ENCODE assay signal across 1 cellular context in the genomic region with DNA sequence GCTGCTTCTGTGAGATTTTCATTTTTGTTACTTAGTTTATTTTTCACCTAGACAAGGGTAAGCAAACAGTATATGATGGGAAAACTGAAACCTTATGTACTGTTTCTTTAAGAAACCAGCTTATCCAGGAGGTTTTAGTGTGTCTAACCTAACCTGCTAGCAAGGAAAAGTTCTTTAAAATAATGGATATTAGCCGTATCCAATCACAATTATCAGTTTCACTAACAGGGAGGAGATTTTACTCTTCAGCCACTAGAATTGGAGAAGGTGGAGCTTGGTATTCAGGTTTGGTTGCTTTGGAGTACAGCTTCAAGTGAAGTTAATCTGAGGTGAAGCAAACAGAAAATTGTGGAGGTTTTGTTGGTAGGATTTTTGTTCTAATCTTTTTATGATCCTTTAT.
TF ChIP-seq lines count a peak whose summit lies in the region.

No MANE protein-coding gene starts in this region.

TF ChIP-seq in HepG2, 621 proteins besides CTCF, POLR2A, EP300 and RAD21 (continued from another document and continues in another):
- TF ChIP-seq, protein P1, sequence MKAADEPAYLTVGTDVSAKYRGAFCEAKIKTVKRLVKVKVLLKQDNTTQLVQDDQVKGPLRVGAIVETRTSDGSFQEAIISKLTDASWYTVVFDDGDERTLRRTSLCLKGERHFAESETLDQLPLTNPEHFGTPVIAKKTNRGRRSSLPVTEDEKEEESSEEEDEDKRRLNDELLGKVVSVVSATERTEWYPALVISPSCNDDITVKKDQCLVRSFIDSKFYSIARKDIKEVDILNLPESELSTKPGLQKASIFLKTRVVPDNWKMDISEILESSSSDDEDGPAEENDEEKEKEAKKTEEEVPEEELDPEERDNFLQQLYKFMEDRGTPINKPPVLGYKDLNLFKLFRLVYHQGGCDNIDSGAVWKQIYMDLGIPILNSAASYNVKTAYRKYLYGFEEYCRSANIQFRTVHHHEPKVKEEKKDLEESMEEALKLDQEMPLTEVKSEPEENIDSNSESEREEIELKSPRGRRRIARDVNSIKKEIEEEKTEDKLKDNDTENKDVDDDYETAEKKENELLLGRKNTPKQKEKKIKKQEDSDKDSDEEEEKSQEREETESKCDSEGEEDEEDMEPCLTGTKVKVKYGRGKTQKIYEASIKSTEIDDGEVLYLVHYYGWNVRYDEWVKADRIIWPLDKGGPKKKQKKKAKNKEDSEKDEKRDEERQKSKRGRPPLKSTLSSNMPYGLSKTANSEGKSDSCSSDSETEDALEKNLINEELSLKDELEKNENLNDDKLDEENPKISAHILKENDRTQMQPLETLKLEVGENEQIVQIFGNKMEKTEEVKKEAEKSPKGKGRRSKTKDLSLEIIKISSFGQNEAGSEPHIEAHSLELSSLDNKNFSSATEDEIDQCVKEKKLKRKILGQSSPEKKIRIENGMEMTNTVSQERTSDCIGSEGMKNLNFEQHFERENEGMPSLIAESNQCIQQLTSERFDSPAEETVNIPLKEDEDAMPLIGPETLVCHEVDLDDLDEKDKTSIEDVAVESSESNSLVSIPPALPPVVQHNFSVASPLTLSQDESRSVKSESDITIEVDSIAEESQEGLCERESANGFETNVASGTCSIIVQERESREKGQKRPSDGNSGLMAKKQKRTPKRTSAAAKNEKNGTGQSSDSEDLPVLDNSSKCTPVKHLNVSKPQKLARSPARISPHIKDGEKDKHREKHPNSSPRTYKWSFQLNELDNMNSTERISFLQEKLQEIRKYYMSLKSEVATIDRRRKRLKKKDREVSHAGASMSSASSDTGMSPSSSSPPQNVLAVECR (CRISPR knock-in tag; IDR thresholded peaks at IDR 0.05; ENCODE audit: borderline replicate concordance), result no peak
- TF ChIP-seq, protein P2, sequence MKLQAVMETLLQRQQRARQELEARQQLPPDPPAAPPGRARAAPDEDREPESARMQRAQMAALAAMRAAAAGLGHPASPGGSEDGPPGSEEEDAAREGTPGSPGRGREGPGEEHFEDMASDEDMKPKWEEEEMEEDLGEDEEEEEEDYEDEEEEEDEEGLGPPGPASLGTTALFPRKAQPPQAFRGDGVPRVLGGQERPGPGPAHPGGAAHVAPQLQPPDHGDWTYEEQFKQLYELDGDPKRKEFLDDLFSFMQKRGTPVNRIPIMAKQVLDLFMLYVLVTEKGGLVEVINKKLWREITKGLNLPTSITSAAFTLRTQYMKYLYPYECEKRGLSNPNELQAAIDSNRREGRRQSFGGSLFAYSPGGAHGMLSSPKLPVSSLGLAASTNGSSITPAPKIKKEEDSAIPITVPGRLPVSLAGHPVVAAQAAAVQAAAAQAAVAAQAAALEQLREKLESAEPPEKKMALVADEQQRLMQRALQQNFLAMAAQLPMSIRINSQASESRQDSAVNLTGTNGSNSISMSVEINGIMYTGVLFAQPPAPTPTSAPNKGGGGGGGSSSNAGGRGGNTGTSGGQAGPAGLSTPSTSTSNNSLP (IDR thresholded peaks at IDR 0.05; ENCODE audit: low read depth, low read length), result 0 out of 2 replicates have a peak, but pooled peaks have one; percentile 21
- TF ChIP-seq ZNF777 (CRISPR knock-in tag; IDR thresholded peaks at IDR 0.05) (no peak), KMT2A (CRISPR knock-in tag; IDR thresholded peaks at IDR 0.05) (peak; percentile 31; the same call in 1 of the 2 replicates), MTF2 (CRISPR knock-in tag; IDR thresholded peaks at IDR 0.05; ENCODE audit: borderline replicate concordance) (no peak), MAFK (conservative IDR thresholded peaks at IDR 0.05 in 1 of 2, IDR thresholded peaks at IDR 0.05 in 1 of 2; ENCODE audit: low read length in 2 of 2) (peak in 1 of 2 experiments; percentile 50; a peak in 2 of 4 replicates), ZNF614 (CRISPR knock-in tag; IDR thresholded peaks at IDR 0.05; ENCODE audit: borderline replicate concordance) (no peak), ZNF30 (CRISPR knock-in tag; IDR thresholded peaks at IDR 0.05) (no peak), SAP130 (CRISPR knock-in tag; IDR thresholded peaks at IDR 0.05; ENCODE audit: low read depth) (peak; percentile 68), ZNF484 (CRISPR knock-in tag; IDR thresholded peaks at IDR 0.05; ENCODE audit: borderline replicate concordance, low read depth) (no peak), ZNF567 (CRISPR knock-in tag; IDR thresholded peaks at IDR 0.05; ENCODE audit: borderline replicate concordance) (no peak), CBX1 (IDR thresholded peaks at IDR 0.05; ENCODE audit: low read depth) (no peak), HHEX (CRISPR knock-in tag; IDR thresholded peaks at IDR 0.05) (no peak), ZNF207 (IDR thresholded peaks at IDR 0.05; ENCODE audit: borderline replicate concordance) (no peak), EEA1 (CRISPR knock-in tag; IDR thresholded peaks at IDR 0.05; ENCODE audit: borderline replicate concordance) (no peak), DMAP1 (CRISPR knock-in tag; IDR thresholded peaks at IDR 0.05) (no peak), ZMYM4 (CRISPR knock-in tag; IDR thresholded peaks at IDR 0.05) (peak; percentile 28; the same call in 1 of the 2 replicates), TAF1 (CRISPR knock-in tag; IDR thresholded peaks at IDR 0.05) (no peak), REXO4 (CRISPR knock-in tag; IDR thresholded peaks at IDR 0.05; ENCODE audit: borderline replicate concordance) (no peak), SIX4 (CRISPR knock-in tag; IDR thresholded peaks at IDR 0.05) (no peak), NPAS2 (CRISPR knock-in tag; IDR thresholded peaks at IDR 0.05; ENCODE audit: borderline replicate concordance) (no peak), ARID2 (CRISPR knock-in tag; IDR thresholded peaks at IDR 0.05; ENCODE audit: borderline replicate concordance) (no peak), ZNF75D (CRISPR knock-in tag; IDR thresholded peaks at IDR 0.05; ENCODE audit: borderline replicate concordance) (no peak), GABPA (IDR thresholded peaks at IDR 0.05; ENCODE audit: low read depth, low read length) (no peak), GABPA (CRISPR knock-in tag; IDR thresholded peaks at IDR 0.05; ENCODE audit: low read depth) (0 out of 2 replicates have a peak, but pooled peaks have one; percentile 10), SP2 (CRISPR knock-in tag; IDR thresholded peaks at IDR 0.05) (peak; percentile 84), EHMT2 (IDR thresholded peaks at IDR 0.05; ENCODE audit: borderline replicate concordance, low read depth, low read length) (no peak), ZNF451 (CRISPR knock-in tag; IDR thresholded peaks at IDR 0.05) (no peak), POLR2AphosphoS5 (IDR thresholded peaks at IDR 0.05; ENCODE audit: low read depth, low read length) (peak; percentile 51; the same call in 1 of the 2 replicates)
- TF ChIP-seq, protein P3, sequence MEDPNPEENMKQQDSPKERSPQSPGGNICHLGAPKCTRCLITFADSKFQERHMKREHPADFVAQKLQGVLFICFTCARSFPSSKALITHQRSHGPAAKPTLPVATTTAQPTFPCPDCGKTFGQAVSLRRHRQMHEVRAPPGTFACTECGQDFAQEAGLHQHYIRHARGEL (CRISPR knock-in tag; IDR thresholded peaks at IDR 0.05), result no peak
- TF ChIP-seq, protein P4, sequence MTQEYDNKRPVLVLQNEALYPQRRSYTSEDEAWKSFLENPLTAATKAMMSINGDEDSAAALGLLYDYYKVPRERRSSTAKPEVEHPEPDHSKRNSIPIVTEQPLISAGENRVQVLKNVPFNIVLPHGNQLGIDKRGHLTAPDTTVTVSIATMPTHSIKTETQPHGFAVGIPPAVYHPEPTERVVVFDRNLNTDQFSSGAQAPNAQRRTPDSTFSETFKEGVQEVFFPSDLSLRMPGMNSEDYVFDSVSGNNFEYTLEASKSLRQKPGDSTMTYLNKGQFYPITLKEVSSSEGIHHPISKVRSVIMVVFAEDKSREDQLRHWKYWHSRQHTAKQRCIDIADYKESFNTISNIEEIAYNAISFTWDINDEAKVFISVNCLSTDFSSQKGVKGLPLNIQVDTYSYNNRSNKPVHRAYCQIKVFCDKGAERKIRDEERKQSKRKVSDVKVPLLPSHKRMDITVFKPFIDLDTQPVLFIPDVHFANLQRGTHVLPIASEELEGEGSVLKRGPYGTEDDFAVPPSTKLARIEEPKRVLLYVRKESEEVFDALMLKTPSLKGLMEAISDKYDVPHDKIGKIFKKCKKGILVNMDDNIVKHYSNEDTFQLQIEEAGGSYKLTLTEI (CRISPR knock-in tag; conservative IDR thresholded peaks at IDR 0.05), result no peak
- TF ChIP-seq, protein P5, sequence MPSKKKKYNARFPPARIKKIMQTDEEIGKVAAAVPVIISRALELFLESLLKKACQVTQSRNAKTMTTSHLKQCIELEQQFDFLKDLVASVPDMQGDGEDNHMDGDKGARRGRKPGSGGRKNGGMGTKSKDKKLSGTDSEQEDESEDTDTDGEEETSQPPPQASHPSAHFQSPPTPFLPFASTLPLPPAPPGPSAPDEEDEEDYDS (CRISPR knock-in tag; IDR thresholded peaks at IDR 0.05), result peak; percentile 52; the same call in 1 of the 2 replicates
- TF ChIP-seq, protein P6, sequence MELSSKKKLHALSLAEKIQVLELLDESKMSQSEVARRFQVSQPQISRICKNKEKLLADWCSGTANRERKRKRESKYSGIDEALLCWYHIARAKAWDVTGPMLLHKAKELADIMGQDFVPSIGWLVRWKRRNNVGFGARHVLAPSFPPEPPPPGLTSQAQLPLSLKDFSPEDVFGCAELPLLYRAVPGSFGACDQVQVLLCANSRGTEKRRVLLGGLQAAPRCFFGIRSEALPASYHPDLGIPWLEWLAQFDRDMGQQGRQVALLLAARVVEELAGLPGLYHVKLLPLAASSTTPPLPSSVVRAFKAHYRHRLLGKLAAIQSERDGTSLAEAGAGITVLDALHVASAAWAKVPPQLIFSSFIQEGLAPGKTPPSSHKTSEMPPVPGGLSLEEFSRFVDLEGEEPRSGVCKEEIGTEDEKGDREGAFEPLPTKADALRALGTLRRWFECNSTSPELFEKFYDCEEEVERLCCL (CRISPR knock-in tag; IDR thresholded peaks at IDR 0.05; ENCODE audit: borderline replicate concordance), result no peak
- TF ChIP-seq, protein P7, sequence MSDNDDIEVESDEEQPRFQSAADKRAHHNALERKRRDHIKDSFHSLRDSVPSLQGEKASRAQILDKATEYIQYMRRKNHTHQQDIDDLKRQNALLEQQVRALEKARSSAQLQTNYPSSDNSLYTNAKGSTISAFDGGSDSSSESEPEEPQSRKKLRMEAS (IDR thresholded peaks at IDR 0.05), result peak; percentile 32; the same call in 1 of the 2 replicates
- TF ChIP-seq, protein P8, sequence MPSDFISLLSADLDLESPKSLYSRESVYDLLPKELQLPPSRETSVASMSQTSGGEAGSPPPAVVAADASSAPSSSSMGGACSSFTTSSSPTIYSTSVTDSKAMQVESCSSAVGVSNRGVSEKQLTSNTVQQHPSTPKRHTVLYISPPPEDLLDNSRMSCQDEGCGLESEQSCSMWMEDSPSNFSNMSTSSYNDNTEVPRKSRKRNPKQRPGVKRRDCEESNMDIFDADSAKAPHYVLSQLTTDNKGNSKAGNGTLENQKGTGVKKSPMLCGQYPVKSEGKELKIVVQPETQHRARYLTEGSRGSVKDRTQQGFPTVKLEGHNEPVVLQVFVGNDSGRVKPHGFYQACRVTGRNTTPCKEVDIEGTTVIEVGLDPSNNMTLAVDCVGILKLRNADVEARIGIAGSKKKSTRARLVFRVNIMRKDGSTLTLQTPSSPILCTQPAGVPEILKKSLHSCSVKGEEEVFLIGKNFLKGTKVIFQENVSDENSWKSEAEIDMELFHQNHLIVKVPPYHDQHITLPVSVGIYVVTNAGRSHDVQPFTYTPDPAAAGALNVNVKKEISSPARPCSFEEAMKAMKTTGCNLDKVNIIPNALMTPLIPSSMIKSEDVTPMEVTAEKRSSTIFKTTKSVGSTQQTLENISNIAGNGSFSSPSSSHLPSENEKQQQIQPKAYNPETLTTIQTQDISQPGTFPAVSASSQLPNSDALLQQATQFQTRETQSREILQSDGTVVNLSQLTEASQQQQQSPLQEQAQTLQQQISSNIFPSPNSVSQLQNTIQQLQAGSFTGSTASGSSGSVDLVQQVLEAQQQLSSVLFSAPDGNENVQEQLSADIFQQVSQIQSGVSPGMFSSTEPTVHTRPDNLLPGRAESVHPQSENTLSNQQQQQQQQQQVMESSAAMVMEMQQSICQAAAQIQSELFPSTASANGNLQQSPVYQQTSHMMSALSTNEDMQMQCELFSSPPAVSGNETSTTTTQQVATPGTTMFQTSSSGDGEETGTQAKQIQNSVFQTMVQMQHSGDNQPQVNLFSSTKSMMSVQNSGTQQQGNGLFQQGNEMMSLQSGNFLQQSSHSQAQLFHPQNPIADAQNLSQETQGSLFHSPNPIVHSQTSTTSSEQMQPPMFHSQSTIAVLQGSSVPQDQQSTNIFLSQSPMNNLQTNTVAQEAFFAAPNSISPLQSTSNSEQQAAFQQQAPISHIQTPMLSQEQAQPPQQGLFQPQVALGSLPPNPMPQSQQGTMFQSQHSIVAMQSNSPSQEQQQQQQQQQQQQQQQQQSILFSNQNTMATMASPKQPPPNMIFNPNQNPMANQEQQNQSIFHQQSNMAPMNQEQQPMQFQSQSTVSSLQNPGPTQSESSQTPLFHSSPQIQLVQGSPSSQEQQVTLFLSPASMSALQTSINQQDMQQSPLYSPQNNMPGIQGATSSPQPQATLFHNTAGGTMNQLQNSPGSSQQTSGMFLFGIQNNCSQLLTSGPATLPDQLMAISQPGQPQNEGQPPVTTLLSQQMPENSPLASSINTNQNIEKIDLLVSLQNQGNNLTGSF (CRISPR knock-in tag; IDR thresholded peaks at IDR 0.05), result no peak
- TF ChIP-seq, protein P9, sequence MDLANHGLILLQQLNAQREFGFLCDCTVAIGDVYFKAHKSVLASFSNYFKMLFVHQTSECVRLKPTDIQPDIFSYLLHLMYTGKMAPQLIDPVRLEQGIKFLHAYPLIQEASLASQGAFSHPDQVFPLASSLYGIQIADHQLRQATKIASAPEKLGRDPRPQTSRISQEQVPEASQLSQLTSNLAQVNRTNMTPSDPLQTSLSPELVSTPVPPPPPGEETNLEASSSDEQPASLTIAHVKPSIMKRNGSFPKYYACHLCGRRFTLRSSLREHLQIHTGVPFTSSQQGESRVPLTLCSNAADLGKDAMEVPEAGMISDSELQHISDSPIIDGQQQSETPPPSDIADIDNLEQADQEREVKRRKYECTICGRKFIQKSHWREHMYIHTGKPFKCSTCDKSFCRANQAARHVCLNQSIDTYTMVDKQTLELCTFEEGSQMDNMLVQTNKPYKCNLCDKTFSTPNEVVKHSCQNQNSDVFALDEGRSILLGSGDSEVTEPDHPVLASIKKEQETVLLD (CRISPR knock-in tag; IDR thresholded peaks at IDR 0.05; ENCODE audit: low read depth), result no peak
